ENCODE assay signal across 8 cellular contexts in the genomic region with DNA sequence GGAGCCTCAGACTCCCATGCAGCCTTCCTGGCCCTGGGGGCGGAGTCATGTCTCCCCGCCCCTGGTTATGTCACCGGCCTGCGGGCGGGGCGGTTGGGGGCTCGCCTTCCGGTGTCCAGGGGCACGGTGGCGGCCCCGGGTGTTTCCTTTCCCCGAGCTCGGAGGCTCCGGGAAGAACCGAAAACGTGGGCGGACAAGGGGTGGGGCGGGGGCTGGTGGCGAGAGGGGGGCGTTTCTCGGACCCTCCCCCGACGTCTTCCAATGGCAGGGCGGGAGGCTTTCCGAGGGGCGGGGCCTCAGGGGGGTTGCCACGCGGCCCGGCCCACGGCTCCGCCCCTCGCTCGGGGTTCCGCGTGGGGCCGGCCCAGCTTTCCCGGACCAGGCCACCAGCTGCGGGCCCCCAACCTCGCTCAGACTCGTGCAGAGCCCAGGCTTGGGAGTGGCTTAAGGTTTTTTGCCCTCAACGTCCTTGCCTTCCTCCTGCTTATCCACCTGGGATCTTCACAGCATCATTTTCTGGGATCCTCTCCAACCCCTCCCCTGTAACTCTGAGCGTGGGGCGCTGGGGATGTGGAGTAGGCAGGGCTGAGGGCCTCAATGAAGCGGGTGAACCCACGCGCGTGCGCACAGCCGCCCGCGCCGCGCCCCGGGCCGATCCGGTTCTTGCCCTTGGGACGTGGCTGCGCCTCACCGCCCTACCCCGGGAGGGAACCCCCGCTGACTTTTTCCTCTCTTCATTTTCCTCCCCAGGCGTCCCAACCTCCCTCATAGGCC. TPM values are rescaled to one million over a fixed set of nuclear protein-coding genes. Genes with fewer than 3 reads are reported as not detected.
DNase-seq lines count a peak whose midpoint lies in the region.

No MANE protein-coding gene starts in this region.

- no peaks in the 10 kb centered on the region for H4K20me1 ChIP-seq in GM23248 (ENCODE audit: insufficient read depth)

- 1 to 3% methylated on average over 40 to 52 of the region's 62 CpGs for WGBS in GM23248 (ENCODE audit: low coverage in 1 of 2, low lambda C conversion rate in 2 of 2, missing lambda C conversion rate in 2 of 2), 2 experiments

- H2AFZ ChIP-seq in GM23248: peak overlapping the region; percentile 96

- peak overlapping the region; percentile 94 for H3K9ac ChIP-seq in GM23248

- no peaks in the 10 kb centered on the region for H3K27me3 ChIP-seq in GM23248 (replicated peaks; ENCODE audit: insufficient read depth)

- no peaks in the 10 kb centered on the region for H3K4me1 ChIP-seq in GM23248 (ENCODE audit: insufficient read depth)

- no peaks in the 10 kb centered on the region for H3K9me2 ChIP-seq in GM23248 (ENCODE audit: insufficient read depth)

- H3F3A ChIP-seq in GM23248 (ENCODE audit: insufficient read depth): peaks cover 16% of the 10 kb centered on the region

- H3K4me2 ChIP-seq in GM23248 (ENCODE audit: unreplicated experiment): peak overlapping the region; percentile 95

- no peaks in the 10 kb centered on the region for H3K36me3 ChIP-seq in GM23248 (ENCODE audit: low read depth)

- peak overlapping the region; percentile 100 for H3K4me3 ChIP-seq in GM23248

- DNase-seq in GM04503 (ENCODE audit: low read depth) (peak; percentile 51), GM23248 (peak; percentile 95), LHCN-M2 (ENCODE audit: low read depth) (peak; percentile 84), SK-MEL-5 (ENCODE audit: low read depth, low spot score) (peak; percentile 96), caudate nucleus (lab: John Stamatoyannopoulos, UW) (peak in 6 of 61 donors; percentile 27 to 87 (median 38)), left kidney (ENCODE audit: low read depth, low spot score) (peak; percentile 93), HPDE6-E6E7 (ENCODE audit: extremely low spot score) (no peak)
- DNase-seq in stimulated activated CD4-positive, alpha-beta T cell treated with anti-CD3 and anti-CD28 coated beads, TNF-alpha, amount 100 ng/mL, for 24 hours (ENCODE audit: low read depth in 3 of 3): peak in 2 of 3 experiments; percentile 19 to 76

- no peaks in the 10 kb centered on the region for H3K9me3 ChIP-seq in GM23248 (ENCODE audit: low read depth)

- in situ Hi-C loops in GM23248 (cut with MboI) (no loop called here), SK-MEL-5 (cut with HindIII; ENCODE audit: low pct_unique_long_range_greater_than_20kb, low sequenced_read_pairs) (no loop called here)

- H3K27ac ChIP-seq in GM23248 (peak overlapping the region; percentile 90), caudate nucleus (ENCODE audit: low read depth, low read length) (peak overlapping the region; percentile 36)

- peaks cover 28% of the 10 kb centered on the region for H3K79me2 ChIP-seq in GM23248 (ENCODE audit: insufficient read depth)

RNA-seq across cellular contexts. Expression of gene NRN1, which starts 2.1 kb away (rescaled TPM):
- 78.5 and 94.6 TPM in 2 replicates for total RNA-seq in GM23248 (2014; rRNA removed; shearing (Covaris generic))
- polyA plus RNA-seq in GM23248 (2016; fragmentation: Nextera tagmentation; extraction: Ambion mirVana): 50.5 and 51.8 TPM in 2 replicates
- 40.7 and 41.2 TPM in 2 replicates for total RNA-seq in LHCN-M2 (2014; rRNA removed)
- 46.7 TPM for polyA plus RNA-seq in LHCN-M2 (2012)
- total RNA-seq in SK-MEL-5 (2014; rRNA removed; shearing (Covaris generic)): 57.4 and 64.2 TPM in 2 replicates
- polyA plus RNA-seq in SK-MEL-5 (2015; cell fraction: cytosol; rRNA removed): 22.7 and 23.7 TPM in 2 replicates
- 8.9 and 9.1 TPM in 2 replicates for polyA plus RNA-seq in SK-MEL-5 (2015; cell fraction: nucleus; rRNA removed)
